26 cellular contexts compared by ENCODE assay signal in the genomic region with DNA sequence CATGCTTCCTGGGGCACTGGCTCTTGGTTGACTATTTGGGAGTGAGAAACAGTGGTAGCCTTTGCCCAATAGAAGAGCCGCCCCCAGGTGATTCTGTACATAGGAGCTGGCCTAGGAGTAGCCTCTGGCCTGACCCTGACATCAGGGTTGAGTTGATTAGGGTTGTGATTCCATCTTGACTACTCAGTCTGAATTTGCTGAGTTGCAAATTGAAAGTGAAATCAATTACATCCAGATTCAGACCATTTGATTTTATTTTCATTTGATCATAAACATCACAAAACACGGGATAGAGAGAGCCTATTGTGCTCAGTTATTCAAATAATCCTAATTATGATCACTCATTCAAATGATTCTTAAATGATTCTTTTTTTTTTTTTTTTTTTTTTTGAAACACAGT.
A peak's percentile ranks its signal among the peaks of the same experiment; 100 is the strongest.
DNase-seq lines count a peak whose midpoint lies in the region; ATAC-seq, FAIRE-seq and TF ChIP-seq lines count a peak whose summit lies in the region.
"Had no signal": no experiment of that assay in that cellular context is flagged by ENCODE, and none has a peak within 500 bp of the region (broad histone marks: within the 10 kb centered on the region; RNA-seq: fewer than 3 reads in every experiment).

No MANE protein-coding gene starts in this region.

- H3K4me1 ChIP-seq in cardiac muscle cell (ENCODE audit: low read depth) (peaks cover 52% of the 10 kb centered on the region), A549 (no peaks in the 10 kb centered on the region), neuronal stem cell (ENCODE audit: control insufficient read depth in 2 of 2, insufficient read depth in 1 of 2, low read depth in 1 of 2, low read length in 2 of 2) (peaks cover 8 to 11% of the 10 kb centered on the region in 2 donors)
- H3K4me1 ChIP-seq: BLaER1 had no signal

- CTCF ChIA-PET in A549 (lab: Yijun Ruan, JAX) = interaction anchor here (0.7 kb wide), 1 partner anchor 57 kb away, joined by 3 read pairs; no protein-coding TSS in a partner anchor

- H3K9ac ChIP-seq in neuronal stem cell (ENCODE audit: low read depth, low read length, poor library complexity) = peak overlapping the region; percentile 72
- H3K9ac ChIP-seq: BLaER1 had no signal

- TF ChIP-seq RAD21 in A549 (conservative IDR thresholded peaks at IDR 0.05 in 1 of 2, IDR thresholded peaks at IDR 0.05 in 1 of 2) = no peak

- no peak overlapping the region for H2AFZ ChIP-seq in neuronal stem cell (ENCODE audit: low read length)

- no peak overlapping the region for H2AK5ac ChIP-seq in neuronal stem cell (ENCODE audit: low read depth, low read length)

- peak overlapping the region; percentile 78 for H3K27ac ChIP-seq in cardiac muscle cell
- no peak overlapping the region for H3K27ac ChIP-seq in A549
- H3K27ac ChIP-seq in neuronal stem cell (replicated peaks; ENCODE audit: low read length) = no peak overlapping the region
- H3K27ac ChIP-seq: 22Rv1, BLaER1 had no signal

- no peaks in the 10 kb centered on the region for H3K36me3 ChIP-seq in cardiac muscle cell
- no peaks in the 10 kb centered on the region for H3K36me3 ChIP-seq in neuronal stem cell (replicated peaks in 1 of 2; ENCODE audit: control insufficient read depth in 2 of 2, insufficient read depth in 2 of 2, low read length in 2 of 2)
- H3K36me3 ChIP-seq: BE2C, BLaER1 had no signal

- H3K79me1 ChIP-seq in neuronal stem cell (ENCODE audit: low read depth, low read length) = no peaks in the 10 kb centered on the region

- no peak overlapping the region for H4K91ac ChIP-seq in neuronal stem cell (ENCODE audit: low read depth, low read length, poor library complexity)

- intact Hi-C loops in left cardiac atrium (cut with DNase I) = no loop called here

- no peak for TF ChIP-seq POLR2A in A549 (IDR thresholded peaks at IDR 0.05; ENCODE audit: low read length)

- H2BK15ac ChIP-seq in neuronal stem cell (ENCODE audit: low read length) = no peak overlapping the region

- FAIRE-seq in A549 (lab: Jason Lieb, UNC) = no peak
- FAIRE-seq: GM12878, GM12892, GM18507 had no signal

- no peak overlapping the region for H3K23ac ChIP-seq in neuronal stem cell (ENCODE audit: low read depth, low read length, poor library complexity)

- H3K9me3 ChIP-seq in cardiac muscle cell (ENCODE audit: low read depth) (no peaks in the 10 kb centered on the region), A549 (no peaks in the 10 kb centered on the region), neuronal stem cell (replicated peaks in 1 of 2; ENCODE audit: control insufficient read depth in 2 of 2, insufficient read depth in 1 of 2, low read depth in 1 of 2, low read length in 2 of 2) (peaks cover 0 to 4% of the 10 kb centered on the region in 2 donors)
- H3K9me3 ChIP-seq: BE2C, BLaER1 had no signal

- H3K4me3 ChIP-seq in cardiac muscle cell = no peak overlapping the region
- H3K4me3 ChIP-seq in A549 = no peak overlapping the region
- H3K4me3 ChIP-seq in neuronal stem cell (ENCODE audit: low read length in 2 of 2) = no peak overlapping the region
- H3K4me3 ChIP-seq: BLaER1, GM12878 had no signal

- H3K27me3 ChIP-seq in cardiac muscle cell = no peaks in the 10 kb centered on the region
- H3K27me3 ChIP-seq in neuronal stem cell (ENCODE audit: control insufficient read depth in 3 of 3, insufficient read depth in 3 of 3, low read depth in 1 of 3, low read length in 3 of 3) = no peaks in the 10 kb centered on the region
- H3K27me3 ChIP-seq: BE2C, BLaER1 had no signal

- H3K4me2 ChIP-seq in A549 (no peak overlapping the region), neuronal stem cell (ENCODE audit: insufficient read depth, low read length, poor library complexity, severe bottlenecking) (no peak overlapping the region)
- H3K4me2 ChIP-seq: BLaER1 had no signal

- no peak overlapping the region for H2BK120ac ChIP-seq in neuronal stem cell (ENCODE audit: low read depth, low read length)

- H3K4ac ChIP-seq in neuronal stem cell (ENCODE audit: low read length) = no peak overlapping the region

- WGBS in A549 (ENCODE audit: missing lambda C conversion rate) = 31% methylated on average over 2 of the region's 2 CpGs
- no CpG with 5 or more reads among the region's 2 CpGs for WGBS in neuronal stem cell (ENCODE audit: extremely low coverage in 2 of 2, insufficient read length in 2 of 2, insufficient replicate concordance in 1 of 2), 2 donors

- no peak overlapping the region for H4K8ac ChIP-seq in neuronal stem cell (ENCODE audit: low read depth, low read length)

- H3K18ac ChIP-seq in neuronal stem cell (ENCODE audit: low read length) = peak overlapping the region; percentile 33

- DNase-seq in cardiac muscle cell (ENCODE audit: low read depth in 1 of 2, low spot score in 1 of 2) (no peak), left cardiac atrium (no peak), A549 (ENCODE audit: low read depth in 1 of 2, low spot score in 1 of 2) (no peak), NCI-H1048 (lab: John Stamatoyannopoulos, UW) (peak; percentile 25), neuronal stem cell (ENCODE audit: low spot score) (no peak), NCI-H2081 treated with DMSO at 0.1 percent for 48 hours (lab: John Stamatoyannopoulos, UW) (no peak), HT-29 (ENCODE audit: low spot score) (no peak)
- DNase-seq: ACHN; BE2C; C1 segment of cervical spinal cord; CD4-positive, alpha-beta memory T cell; CD4-positive, CD25-positive, alpha-beta regulatory T cell; CD8-positive, alpha-beta memory T cell; COR-L47; DMS 273 treated with DMSO at 0.1 percent for 48 hours; DMS153; DMS53; DMS79; DND-41; EL; GDM1 had no signal

- TF ChIP-seq EP300 in A549 (IDR thresholded peaks at IDR 0.05) = no peak

- POLR2A ChIA-PET in A549 (lab: Yijun Ruan, JAX) = no interaction called here

- H2BK12ac ChIP-seq in neuronal stem cell (ENCODE audit: low read length) = peak overlapping the region; percentile 76

- H3K14ac ChIP-seq in neuronal stem cell (ENCODE audit: low read length) = no peak overlapping the region

- ATAC-seq in left cardiac atrium (no peak), A549 (no peak)
- ATAC-seq: GM12878 had no signal

- TF ChIP-seq CTCF in cardiac muscle cell (IDR thresholded peaks at IDR 0.05; ENCODE audit: low read depth, low read length) = no peak
- no peak for TF ChIP-seq CTCF in A549 (IDR thresholded peaks at IDR 0.05)

- no peak overlapping the region for H2BK5ac ChIP-seq in neuronal stem cell (ENCODE audit: low read length)

TF ChIP-seq in A549, 52 proteins besides CTCF, POLR2A, EP300 and RAD21:
- TF ChIP-seq MAFK (IDR thresholded peaks at IDR 0.05; ENCODE audit: partially characterized antibody) (peak; percentile 63), HOXA7 (CRISPR knock-in tag; IDR thresholded peaks at IDR 0.05) (no peak), HEYL (CRISPR knock-in tag; IDR thresholded peaks at IDR 0.05) (no peak), KDM5A (IDR thresholded peaks at IDR 0.05) (no peak), NFE2L2 (conservative IDR thresholded peaks at IDR 0.05; ENCODE audit: low read length) (no peak)
